ENCODE assay signal across 8 cellular contexts in genomic region chr17:76868669-76869208, GRCh38. TPM values are rescaled to one million over a fixed set of nuclear protein-coding genes. Genes with fewer than 3 reads are reported as not detected.
A peak's percentile ranks its signal among the peaks of the same experiment; 100 is the strongest.
DNase-seq lines count a peak whose midpoint lies in the region; ATAC-seq, FAIRE-seq and TF ChIP-seq lines count a peak whose summit lies in the region.

No MANE protein-coding gene starts in this region.

- peak overlapping the region; percentile 27 for H3K4me3 ChIP-seq in AG04450 (ENCODE audit: low read depth, low read length)
- H3K4me3 ChIP-seq in HCT116 (replicated peaks in 1 of 2; ENCODE audit: low read depth in 1 of 2, low read length in 2 of 2): peak overlapping the region; percentile 29 to 42
- peak overlapping the region in 1 of 2 experiments; percentile 50 for H3K4me3 ChIP-seq in mesenchymal stem cell (ENCODE audit: insufficient read depth in 1 of 2, low read depth in 1 of 2, low read length in 2 of 2)
- H3K4me3 ChIP-seq in colonic mucosa: no peak overlapping the region

- no peaks in the 10 kb centered on the region for H3K79me1 ChIP-seq in mesenchymal stem cell (replicated peaks; ENCODE audit: low read length, poor library complexity, severe bottlenecking)

- BruUV-seq in HCT116 (replicated peaks; lab: Mats Ljungman, UMichigan): no TSS peak

- no peaks in the 10 kb centered on the region for H3K9me2 ChIP-seq in HCT116 (ENCODE audit: insufficient read depth)

- H3K4ac ChIP-seq in mesenchymal stem cell (ENCODE audit: low read depth in 1 of 2, low read length in 2 of 2): no peak overlapping the region

- H3K36me3 ChIP-seq in HCT116 (ENCODE audit: control insufficient read depth in 1 of 2, insufficient read depth in 2 of 2, low read length in 2 of 2) (no peaks in the 10 kb centered on the region), mesenchymal stem cell (ENCODE audit: control insufficient read depth in 1 of 2, insufficient read depth in 2 of 2, low read depth in 1 of 2, low read length in 2 of 2) (no peaks in the 10 kb centered on the region), colonic mucosa (no peaks in the 10 kb centered on the region)

- no peak overlapping the region for H3K23ac ChIP-seq in mesenchymal stem cell (ENCODE audit: low read length in 2 of 2)

- no peak overlapping the region for H3K27ac Mint-ChIP-seq in activated naive CD8-positive, alpha-beta T cell treated with anti-CD3 and anti-CD28 coated beads, Interleukin-2, amount 50 U/mL, for 24 hours

- peaks cover 5% of the 10 kb centered on the region for H3K4me1 Mint-ChIP-seq in activated naive CD8-positive, alpha-beta T cell treated with anti-CD3 and anti-CD28 coated beads, Interleukin-2, amount 50 U/mL, for 24 hours

- no peak overlapping the region for H4K91ac ChIP-seq in mesenchymal stem cell (ENCODE audit: low read length)

- FAIRE-seq in GM12892 (lab: Jason Lieb, UNC): no peak

- no peak overlapping the region for H3K18ac ChIP-seq in mesenchymal stem cell (ENCODE audit: low read depth in 1 of 2, low read length in 2 of 2)

- H3K27me3 ChIP-seq in AG04450 (ENCODE audit: control insufficient read depth, insufficient read depth, low read length): peaks cover 11% of the 10 kb centered on the region
- H3K27me3 ChIP-seq in HCT116 (ENCODE audit: insufficient read depth, low read length): no peaks in the 10 kb centered on the region
- peaks cover 7 to 34% of the 10 kb centered on the region in 2 experiments for H3K27me3 ChIP-seq in mesenchymal stem cell (ENCODE audit: control insufficient read depth in 1 of 2, insufficient read depth in 1 of 2, low read length in 2 of 2)
- peaks cover 24% of the 10 kb centered on the region for H3K27me3 ChIP-seq in colonic mucosa

- H2AK5ac ChIP-seq in mesenchymal stem cell (ENCODE audit: low read length, severe bottlenecking): no peak overlapping the region

- H3K4me1 ChIP-seq in HCT116 (ENCODE audit: control insufficient read depth in 1 of 2, insufficient read depth in 2 of 2, low read length in 2 of 2): peaks cover 35 to 54% of the 10 kb centered on the region in 2 experiments
- peaks cover 59% of the 10 kb centered on the region for H3K4me1 ChIP-seq in mesenchymal stem cell (ENCODE audit: control insufficient read depth, insufficient read depth, low read depth, low read length)
- no peaks in the 10 kb centered on the region for H3K4me1 ChIP-seq in colonic mucosa

- RAD21 ChIA-PET in HCT116 (lab: Charles Lee; ENCODE audit: low non-redundant PET in 1 of 2, low total read pairs in 2 of 2, uncharacterized antibody in 2 of 2, unreplicated experiment in 2 of 2): interaction anchor here (1.0 to 1.9 kb wide), 3 partner anchors 187 to 198 kb away, joined by 3 to 13 read pairs (median 10); no protein-coding TSS in a partner anchor

- H3K27me3 Mint-ChIP-seq in activated naive CD8-positive, alpha-beta T cell treated with anti-CD3 and anti-CD28 coated beads, Interleukin-2, amount 50 U/mL, for 24 hours: peaks cover 19% of the 10 kb centered on the region

- TF ChIP-seq CTCF in AG04450 (IDR thresholded peaks at IDR 0.05; ENCODE audit: low read depth, low read length) (no peak), HCT116 (IDR thresholded peaks at IDR 0.05 in 2 of 3, conservative IDR thresholded peaks at IDR 0.05 in 1 of 3; ENCODE audit: borderline replicate concordance in 1 of 3, insufficient read depth in 1 of 3, low read depth in 2 of 3, low read length in 2 of 3) (no peak), colonic mucosa (IDR thresholded peaks at IDR 0.05) (no peak)

- TF ChIP-seq RAD21 in HCT116 (IDR thresholded peaks at IDR 0.05; ENCODE audit: low read depth): no peak

- H3K9me3 ChIP-seq in AG04450 (ENCODE audit: control insufficient read depth, insufficient read depth, low read length): peaks cover 5% of the 10 kb centered on the region; the same call in 1 of the 2 replicates
- no peaks in the 10 kb centered on the region for H3K9me3 ChIP-seq in HCT116 (ENCODE audit: control insufficient read depth in 1 of 2, insufficient read depth in 1 of 2, low read depth in 1 of 2, low read length in 2 of 2)
- no peaks in the 10 kb centered on the region for H3K9me3 ChIP-seq in mesenchymal stem cell (ENCODE audit: control insufficient read depth, low read length)
- H3K9me3 ChIP-seq in colonic mucosa: no peaks in the 10 kb centered on the region

- CTCF ChIA-PET in AG04450 (lab: Charles Lee) (interaction anchor here (0.6 to 3.0 kb wide), 12 partner anchors 9 to 218 kb away, joined by 3 to 87 read pairs (median 4); no protein-coding TSS in a partner anchor), HCT116 (lab: Charles Lee) (interaction anchor here (0.9 to 2.5 kb wide), 13 partner anchors 9 to 386 kb away, joined by 3 to 73 read pairs (median 5); partner anchors contain the start of gene METTL23)

- no peaks in the 10 kb centered on the region for H3K79me2 ChIP-seq in HCT116 (ENCODE audit: insufficient read depth, low read length)

- no peak overlapping the region for H2BK5ac ChIP-seq in mesenchymal stem cell (ENCODE audit: low read depth, low read length, poor library complexity, severe bottlenecking)

- no peak for TF ChIP-seq POLR2A in HCT116 (IDR thresholded peaks at IDR 0.05; ENCODE audit: borderline replicate concordance, extremely low read depth, insufficient read depth, insufficient read length)
- no peak for TF ChIP-seq POLR2A in GM12892 (IDR thresholded peaks at IDR 0.05; ENCODE audit: low read depth, low read length)

- no peak overlapping the region for H2BK12ac ChIP-seq in mesenchymal stem cell (ENCODE audit: low read length in 2 of 2)

- H3K9ac ChIP-seq in HCT116 (ENCODE audit: low read length) (no peak overlapping the region), mesenchymal stem cell (ENCODE audit: low read length) (no peak overlapping the region), colonic mucosa (ENCODE audit: low read depth in 2 of 2, low read length in 2 of 2) (peak overlapping the region in 1 of 2 donors; percentile 50)

- peak overlapping the region; percentile 52 for H3K4me3 Mint-ChIP-seq in activated naive CD8-positive, alpha-beta T cell treated with anti-CD3 and anti-CD28 coated beads, Interleukin-2, amount 50 U/mL, for 24 hours

- H3K27ac ChIP-seq in AG04450 (ENCODE audit: low read depth, low read length): no peak overlapping the region
- H3K27ac ChIP-seq in HCT116 (ENCODE audit: low read depth, low read length): peak overlapping the region; percentile 26; the same call in 1 of the 2 replicates
- no peak overlapping the region for H3K27ac ChIP-seq in mesenchymal stem cell (ENCODE audit: low read length, poor library complexity, severe bottlenecking)
- H3K27ac ChIP-seq in colonic mucosa: no peak overlapping the region

- POLR2A ChIA-PET in AG04450 (lab: Yijun Ruan, JAX) (interaction anchor here (0.6 to 1.7 kb wide), 3 partner anchors 16 to 198 kb away, joined by 3 to 12 read pairs (median 3); no protein-coding TSS in a partner anchor), HCT116 (lab: Charles Lee) (interaction anchor here (1.1 to 1.2 kb wide), 2 partner anchors 187 to 220 kb away, joined by 3 to 4 read pairs; no protein-coding TSS in a partner anchor)

- WGBS in mesenchymal stem cell: 3% methylated on average over 54 of the region's 68 CpGs

- peak; percentile 0; the same call in 1 of the 2 replicates for ATAC-seq in HCT116
- ATAC-seq in activated naive CD8-positive, alpha-beta T cell treated with anti-CD3 and anti-CD28 coated beads, Interleukin-2, amount 50 U/mL, for 24 hours: no peak

- no peak for DNase-seq in AG04450 (ENCODE audit: low read depth, low spot score)
- DNase-seq in HCT116 (ENCODE audit: low read depth, low spot score): no peak
- peak; percentile 8 for DNase-seq in activated naive CD8-positive, alpha-beta T cell treated with anti-CD3 and anti-CD28 coated beads, Interleukin-2, amount 50 U/mL, for 24 hours
- no peak for DNase-seq in mesenchymal stem cell
- no peak for DNase-seq in stimulated activated CD8-positive, alpha-beta memory T cell treated with anti-CD3 and anti-CD28 coated beads, Interleukin-4, amount 100 ng/mL, for 48 hours
- no peak for DNase-seq in stimulated activated naive CD4-positive, alpha-beta T cell (lab: John Stamatoyannopoulos, UW)
- no peak for DNase-seq in colonic mucosa
- DNase-seq in GM12892 (ENCODE audit: insufficient read length): no peak

- H4K8ac ChIP-seq in mesenchymal stem cell (ENCODE audit: low read length): no peak overlapping the region

- no peaks in the 10 kb centered on the region for H4K20me1 ChIP-seq in HCT116 (ENCODE audit: insufficient read depth)

- H3K4me2 ChIP-seq in HCT116 (ENCODE audit: low read length) (peak overlapping the region; percentile 61), mesenchymal stem cell (ENCODE audit: low read length, poor library complexity, severe bottlenecking) (peak overlapping the region; percentile 72)

- no peak overlapping the region for H2BK15ac ChIP-seq in mesenchymal stem cell (ENCODE audit: low read depth, poor library complexity, severe bottlenecking)

- intact Hi-C loops in HCT116 (cut with micrococcal nuclease): loop anchor here (1.0 kb wide), 1 partner anchor 188 kb away; no protein-coding TSS in a partner anchor
- intact Hi-C loops in colonic mucosa (cut with DNase I): loop anchor here (5.0 kb wide), 1 partner anchor 189 kb away; no protein-coding TSS in a partner anchor

- H2BK120ac ChIP-seq in mesenchymal stem cell (ENCODE audit: low read depth, low read length): no peak overlapping the region

- H3K9me3 Mint-ChIP-seq in activated naive CD8-positive, alpha-beta T cell treated with anti-CD3 and anti-CD28 coated beads, Interleukin-2, amount 50 U/mL, for 24 hours: no peaks in the 10 kb centered on the region

- H3K14ac ChIP-seq in mesenchymal stem cell (ENCODE audit: low read length in 2 of 2): no peak overlapping the region

- no peaks in the 10 kb centered on the region for H3K36me3 Mint-ChIP-seq in activated naive CD8-positive, alpha-beta T cell treated with anti-CD3 and anti-CD28 coated beads, Interleukin-2, amount 50 U/mL, for 24 hours (ENCODE audit: low read depth)

- H2AFZ ChIP-seq in HCT116 (ENCODE audit: low read depth, low read length, poor library complexity, severe bottlenecking) (no peak overlapping the region), mesenchymal stem cell (ENCODE audit: low read depth, low read length) (peak overlapping the region; percentile 30)

TF ChIP-seq in HCT116, 20 proteins besides CTCF, POLR2A, EP300 and RAD21:
- no peak for TF ChIP-seq CBX3 (IDR thresholded peaks at IDR 0.05; ENCODE audit: low read depth)
- 0 out of 2 replicates have a peak, but pooled peaks have one; percentile 8 for TF ChIP-seq ZFX (IDR thresholded peaks at IDR 0.05)

RNA-seq across cellular contexts. Expression of gene MGAT5B, which starts 0.5 kb away (rescaled TPM):
- polyA plus RNA-seq in AG04450 (2011; rRNA removed): 0.69 and 0.81 TPM in 2 replicates
- polyA minus RNA-seq in AG04450 (2011; rRNA and poly(A)+ RNA removed): 0.91 and 1.3 TPM in 2 replicates
- total RNA-seq in HCT116 (2021; ENCODE audit: unreplicated experiment) (4.4 TPM), colonic mucosa (under 1 TPM; 0.05 to 0.27 TPM)
- 3.8 and 5.0 TPM in 2 replicates for polyA plus RNA-seq in HCT116 (2012)
- polyA plus RNA-seq in mesenchymal stem cell (2013, experiment 1 of 2): 0.94 TPM
- polyA plus RNA-seq in mesenchymal stem cell (2013, experiment 2 of 2): 1.1 TPM
- polyA plus RNA-seq in GM12892 (2012; ENCODE audit: missing spikeins): not detected
